Comparison of ENCODE assay signal across 20 cellular contexts in genomic region chr6:41914869-41915268, GRCh38.
"Had no signal": no experiment of that assay in that cellular context is flagged by ENCODE, and none has a peak within 500 bp of the region (broad histone marks: within the 10 kb centered on the region; RNA-seq: fewer than 3 reads in every experiment).

No MANE protein-coding gene starts in this region.

- DNase-seq: activated CD4-positive, alpha-beta T cell treated with anti-CD3 and anti-CD28 coated beads for 4 hours; activated naive CD8-positive, alpha-beta T cell treated with anti-CD3 and anti-CD28 coated beads, Interleukin-2, amount 10 ng/mL, durations not matched to agents 7 days and 5 days; brain microvascular endothelial cell; central memory CD4-positive, alpha-beta T cell; dorsolateral prefrontal cortex; heart left ventricle; left ventricle myocardium superior; mucosa of descending colon; naive B cell; ovary; stimulated activated CD4-positive, alpha-beta T cell treated with anti-CD3 and anti-CD28 coated beads, Interleukin-4, amount 100 ng/mL, for 1 hour; stomach had no signal

- H3K27ac ChIP-seq: brain microvascular endothelial cell, dorsolateral prefrontal cortex, esophagus muscularis mucosa, gastroesophageal sphincter, heart left ventricle, ovary, SK-N-MC, stomach had no signal

- H3K4me3 Mint-ChIP-seq: activated naive CD8-positive, alpha-beta T cell treated with anti-CD3 and anti-CD28 coated beads, Interleukin-2, amount 10 ng/mL, durations not matched to agents 7 days and 5 days; memory B cell; type B pancreatic cell; WTC11 had no signal

- H3K36me3 ChIP-seq: ovary had no signal

- H3K9me3 ChIP-seq: esophagus muscularis mucosa, gastroesophageal sphincter, heart left ventricle, mucosa of descending colon, ovary, stomach had no signal

- H3K4me3 ChIP-seq: dorsolateral prefrontal cortex, esophagus muscularis mucosa, gastroesophageal sphincter, heart left ventricle, mucosa of descending colon, ovary, SK-N-MC, smooth muscle cell, stomach had no signal

- H3K27me3 ChIP-seq: brain microvascular endothelial cell, dorsolateral prefrontal cortex, esophagus muscularis mucosa, gastroesophageal sphincter, heart left ventricle, ovary, stomach had no signal

- H3K4me2 ChIP-seq: smooth muscle cell had no signal

- H3K27ac Mint-ChIP-seq: activated naive CD8-positive, alpha-beta T cell treated with anti-CD3 and anti-CD28 coated beads, Interleukin-2, amount 10 ng/mL, durations not matched to agents 7 days and 5 days; memory B cell; type B pancreatic cell; WTC11 had no signal

- H3K9me3 Mint-ChIP-seq: activated naive CD8-positive, alpha-beta T cell treated with anti-CD3 and anti-CD28 coated beads, Interleukin-2, amount 10 ng/mL, durations not matched to agents 7 days and 5 days; memory B cell; naive B cell; type B pancreatic cell; WTC11 had no signal

- ATAC-seq: gastroesophageal sphincter, heart left ventricle, left ventricle myocardium superior, mucosa of descending colon, sciatic nerve, WTC11 had no signal

- H3K27me3 Mint-ChIP-seq: activated naive CD8-positive, alpha-beta T cell treated with anti-CD3 and anti-CD28 coated beads, Interleukin-2, amount 10 ng/mL, durations not matched to agents 7 days and 5 days; memory B cell; naive B cell; type B pancreatic cell had no signal
